In the genomic region with DNA sequence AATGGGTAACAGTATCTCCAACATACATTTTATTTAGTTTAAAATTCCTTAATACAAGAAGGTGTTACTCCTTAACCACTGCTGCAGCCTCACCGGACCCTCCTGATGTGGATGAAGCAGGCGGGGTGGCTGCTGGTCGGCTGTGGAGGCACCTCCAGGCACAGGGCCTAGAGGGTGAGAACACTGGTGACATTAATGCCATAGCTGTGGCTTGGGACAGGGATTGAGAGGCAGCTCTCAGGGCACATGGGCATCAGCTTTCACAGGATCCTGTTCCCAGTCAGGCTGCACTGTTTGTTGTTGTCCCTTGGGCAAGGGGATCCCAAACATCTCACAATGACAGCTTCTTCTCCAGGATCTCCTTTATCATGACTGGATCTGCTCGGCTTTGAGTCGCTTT, we compare ENCODE assay signal across 17 cellular contexts.
"Had no signal": no experiment of that assay in that cellular context is flagged by ENCODE, and none has a peak within 500 bp of the region (broad histone marks: within the 10 kb centered on the region; RNA-seq: fewer than 3 reads in every experiment).

No MANE protein-coding gene starts in this region.

- H3K27me3 ChIP-seq: dorsolateral prefrontal cortex, stomach had no signal

- H3K9me3 Mint-ChIP-seq: central memory CD8-positive, alpha-beta T cell; mesothelial cell of epicardium; natural killer cell treated with Interleukin-12 subunit alpha and Interleukin-12 subunit beta and Interleukin-15 and Interleukin-18, amount 100 ng/mL, for 72 hours had no signal

- H3K27ac ChIP-seq: parathyroid adenoma, prostate gland, stomach had no signal

- H3K4me1 ChIP-seq: parathyroid adenoma, prostate gland had no signal

- ATAC-seq: natural killer cell treated with Interleukin-12 subunit alpha and Interleukin-12 subunit beta and Interleukin-15 and Interleukin-18, amount 100 ng/mL, for 72 hours; sciatic nerve had no signal

- DNase-seq: cortex of kidney; dorsolateral prefrontal cortex; effector CD8-positive, alpha-beta T cell; left cardiac atrium; mammary epithelial cell; stimulated activated CD4-positive, alpha-beta T cell treated with anti-CD3 and anti-CD28 coated beads, Interleukin-12 subunit alpha, Interleukin-12 subunit beta, amount 100 ng/mL, for 4 hours; stimulated activated naive CD4-positive, alpha-beta T cell; stomach; substantia nigra; trophoblast cell had no signal

- H3K36me3 ChIP-seq: prostate gland had no signal

- H3K4me3 Mint-ChIP-seq: central memory CD8-positive, alpha-beta T cell; mesothelial cell of epicardium; natural killer cell treated with Interleukin-12 subunit alpha and Interleukin-12 subunit beta and Interleukin-15 and Interleukin-18, amount 100 ng/mL, for 72 hours had no signal

- H3K9me3 ChIP-seq: prostate gland, stomach had no signal

- H3K27me3 Mint-ChIP-seq: central memory CD8-positive, alpha-beta T cell; natural killer cell treated with Interleukin-12 subunit alpha and Interleukin-12 subunit beta and Interleukin-15 and Interleukin-18, amount 100 ng/mL, for 72 hours had no signal

- H3K4me1 Mint-ChIP-seq: central memory CD8-positive, alpha-beta T cell had no signal

- H3K27ac Mint-ChIP-seq: mesothelial cell of epicardium; natural killer cell treated with Interleukin-12 subunit alpha and Interleukin-12 subunit beta and Interleukin-15 and Interleukin-18, amount 100 ng/mL, for 72 hours had no signal

- H3K36me3 Mint-ChIP-seq: mesothelial cell of epicardium; natural killer cell treated with Interleukin-12 subunit alpha and Interleukin-12 subunit beta and Interleukin-15 and Interleukin-18, amount 100 ng/mL, for 72 hours had no signal

- H3K9ac ChIP-seq: parathyroid adenoma had no signal

- H3K4me3 ChIP-seq: dorsolateral prefrontal cortex, prostate gland, skin epidermis, stomach had no signal

- H2AFZ ChIP-seq: parathyroid adenoma had no signal

- H3K79me2 ChIP-seq: parathyroid adenoma had no signal
